Comparison of ENCODE assay signal across 1 cellular context in the genomic region with DNA sequence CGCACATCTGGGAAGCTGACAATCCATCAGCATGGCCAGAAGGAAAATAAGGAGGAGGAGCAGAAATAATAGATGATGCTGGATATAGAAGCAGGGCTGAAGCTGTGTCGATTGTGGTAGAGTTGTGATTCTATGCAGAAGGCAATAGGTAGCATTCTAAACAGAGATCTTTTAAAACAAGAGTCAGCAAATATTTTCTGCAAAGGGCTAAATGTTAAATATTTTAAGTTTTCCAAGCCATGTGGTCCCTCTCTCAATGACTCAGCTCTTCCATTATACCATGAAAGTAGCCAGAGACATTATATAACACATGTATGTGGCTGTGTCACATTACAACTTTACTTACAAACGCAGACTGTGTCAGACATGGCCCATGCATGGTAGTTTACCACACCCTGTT.
TF ChIP-seq lines count a peak whose summit lies in the region.

No MANE protein-coding gene starts in this region.

TF ChIP-seq in K562, 482 proteins besides CTCF, POLR2A, EP300 and RAD21:
- 0 out of 2 replicates have a peak, but pooled peaks have one; percentile 0 for TF ChIP-seq EHMT2 (IDR thresholded peaks at IDR 0.05)
- 0 out of 2 replicates have a peak, but pooled peaks have one; percentile 4 for TF ChIP-seq NFE2 (IDR thresholded peaks at IDR 0.05; ENCODE audit: low read depth)
- TF ChIP-seq C11orf30 (IDR thresholded peaks at IDR 0.05; ENCODE audit: low read depth) = peak; percentile 87
- peak; percentile 2; the same call in 1 of the 2 replicates for TF ChIP-seq ZNF263 (CRISPR knock-in tag; IDR thresholded peaks at IDR 0.05; ENCODE audit: borderline replicate concordance)
- TF ChIP-seq, protein P1, sequence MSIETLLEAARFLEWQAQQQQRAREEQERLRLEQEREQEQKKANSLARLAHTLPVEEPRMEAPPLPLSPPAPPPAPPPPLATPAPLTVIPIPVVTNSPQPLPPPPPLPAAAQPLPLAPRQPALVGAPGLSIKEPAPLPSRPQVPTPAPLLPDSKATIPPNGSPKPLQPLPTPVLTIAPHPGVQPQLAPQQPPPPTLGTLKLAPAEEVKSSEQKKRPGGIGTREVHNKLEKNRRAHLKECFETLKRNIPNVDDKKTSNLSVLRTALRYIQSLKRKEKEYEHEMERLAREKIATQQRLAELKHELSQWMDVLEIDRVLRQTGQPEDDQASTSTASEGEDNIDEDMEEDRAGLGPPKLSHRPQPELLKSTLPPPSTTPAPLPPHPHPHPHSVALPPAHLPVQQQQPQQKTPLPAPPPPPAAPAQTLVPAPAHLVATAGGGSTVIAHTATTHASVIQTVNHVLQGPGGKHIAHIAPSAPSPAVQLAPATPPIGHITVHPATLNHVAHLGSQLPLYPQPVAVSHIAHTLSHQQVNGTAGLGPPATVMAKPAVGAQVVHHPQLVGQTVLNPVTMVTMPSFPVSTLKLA (conservative IDR thresholded peaks at IDR 0.05) = 0 out of 4 replicates have a peak, but pooled peaks of 1 of the 2 experiments have one; percentile 3
- TF ChIP-seq ZNF316 (IDR thresholded peaks at IDR 0.05) = peak; percentile 93
- peak; percentile 56; the same call in 1 of the 2 replicates for TF ChIP-seq MAFF (IDR thresholded peaks at IDR 0.05; ENCODE audit: low read length)
- TF ChIP-seq TAL1 (IDR thresholded peaks at IDR 0.05) = 0 out of 2 replicates have a peak, but pooled peaks have one; percentile 1
- TF ChIP-seq MAFG (tag; conservative IDR thresholded peaks at IDR 0.05) = peak; percentile 77
